18 cellular contexts compared by ENCODE assay signal in the genomic region with DNA sequence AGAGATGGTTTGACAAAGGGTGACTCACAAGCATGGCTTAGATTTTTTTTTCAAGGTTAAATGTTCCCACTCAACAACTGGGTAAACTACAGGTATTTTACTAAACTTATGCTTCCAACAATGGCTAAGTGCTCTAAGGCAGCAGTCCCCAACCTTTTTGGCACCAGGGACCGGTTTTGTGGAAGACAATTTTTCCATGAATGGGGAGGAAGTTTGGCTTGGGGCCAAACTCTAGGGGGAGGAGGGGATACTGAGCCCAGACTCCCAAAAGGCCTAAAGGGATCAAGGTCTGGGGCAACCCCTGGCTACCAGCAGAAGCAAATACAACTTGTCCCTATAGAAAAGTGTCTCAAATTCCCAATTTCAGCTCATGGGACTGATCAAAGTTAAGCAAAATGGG. TPM values are rescaled to one million over a fixed set of nuclear protein-coding genes. Genes with fewer than 3 reads are reported as not detected.
DNase-seq lines count a peak whose midpoint lies in the region; ATAC-seq and TF ChIP-seq lines count a peak whose summit lies in the region.
"Had no signal": no experiment of that assay in that cellular context is flagged by ENCODE, and none has a peak within 500 bp of the region (broad histone marks: within the 10 kb centered on the region; RNA-seq: fewer than 3 reads in every experiment).

No MANE protein-coding gene starts in this region.

- no peak for ATAC-seq in GM21528 (IDR thresholded peaks at IDR 0.05; ENCODE audit: low FRiP score, unreplicated experiment)
- ATAC-seq: GM12878 had no signal

- H4K20me1 ChIP-seq in Karpas-422 (ENCODE audit: insufficient read depth, low read depth, low read length): no peaks in the 10 kb centered on the region

- H3K27ac Mint-ChIP-seq in neural crest cell (ENCODE audit: unreplicated experiment): peak overlapping the region; percentile 57
- H3K27ac Mint-ChIP-seq: B cell; CD4-positive, alpha-beta T cell had no signal

- H3K4me1 Mint-ChIP-seq in neural crest cell: peaks cover 5% of the 10 kb centered on the region
- H3K4me1 Mint-ChIP-seq: B cell had no signal

- H3K4me3 ChIP-seq in Karpas-422 (ENCODE audit: low read length): no peak overlapping the region
- H3K4me3 ChIP-seq: GM12878, GM23248 had no signal

- H3K9me3 Mint-ChIP-seq in neural crest cell: no peaks in the 10 kb centered on the region
- H3K9me3 Mint-ChIP-seq: CD4-positive, alpha-beta T cell had no signal

- H3K79me2 ChIP-seq in Karpas-422 (ENCODE audit: low read length): no peaks in the 10 kb centered on the region

- H3K9ac ChIP-seq in Karpas-422 (ENCODE audit: low read length): no peak overlapping the region
- H3K9ac ChIP-seq: GM23248 had no signal

- no peaks in the 10 kb centered on the region for H3K4me1 ChIP-seq in Karpas-422 (ENCODE audit: low read length)

- DNase-seq in ELR (ENCODE audit: low read depth) (peak; percentile 14), Karpas-422 (peak; percentile 28), dermis blood vessel endothelial cell (peak; percentile 4), neural crest cell (ENCODE audit: low read depth, low spot score) (no peak)
- DNase-seq in activated CD4-positive, alpha-beta T cell treated with anti-CD3 and anti-CD28 coated beads for 4 hours: no peak
- no peak for DNase-seq in activated naive CD4-positive, alpha-beta T cell (lab: John Stamatoyannopoulos, UW)
- DNase-seq: C1 segment of cervical spinal cord; Calu3; CD4-positive, alpha-beta T cell; DMS 273 treated with DMSO at 0.1 percent for 48 hours; GM23248; H7 had no signal

- no peak overlapping the region for H3K4me3 Mint-ChIP-seq in neural crest cell
- H3K4me3 Mint-ChIP-seq: B cell; CD4-positive, alpha-beta T cell had no signal

- no peak overlapping the region for H3K27ac ChIP-seq in Karpas-422 (ENCODE audit: low read length)
- H3K27ac ChIP-seq: GM23248 had no signal

- no peaks in the 10 kb centered on the region for H3K36me3 ChIP-seq in Karpas-422 (ENCODE audit: insufficient read depth, low read length)

- no peaks in the 10 kb centered on the region for H3K9me2 ChIP-seq in Karpas-422 (replicated peaks; ENCODE audit: insufficient read depth, low read length)

- H3K9me3 ChIP-seq in Karpas-422 (ENCODE audit: low read length): no peaks in the 10 kb centered on the region

- H3K4me2 ChIP-seq in Karpas-422 (ENCODE audit: low read depth, low read length, poor library complexity, severe bottlenecking): no peak overlapping the region

- H2AFZ ChIP-seq in Karpas-422 (ENCODE audit: low read length): no peak overlapping the region
- H2AFZ ChIP-seq: GM23248 had no signal

- peaks cover 3% of the 10 kb centered on the region for H3K36me3 Mint-ChIP-seq in neural crest cell (ENCODE audit: low read depth)

- H3K27me3 ChIP-seq in Karpas-422 (ENCODE audit: low read length): no peaks in the 10 kb centered on the region

- TF ChIP-seq CTCF in neural crest cell (conservative IDR thresholded peaks at IDR 0.05): no peak

- H3K27me3 Mint-ChIP-seq in neural crest cell (ENCODE audit: low read depth): no peaks in the 10 kb centered on the region
- H3K27me3 Mint-ChIP-seq: B cell; CD4-positive, alpha-beta T cell had no signal

RNA-seq across cellular contexts. Expression of a gene that starts 32.0 kb away (rescaled TPM):
- not detected in 2 replicates for total RNA-seq in Karpas-422 (2014; rRNA removed; shearing (Covaris generic); ENCODE audit: low replicate concordance)
- total RNA-seq in dermis blood vessel endothelial cell (not detected in 2 replicates), neural crest cell (not detected in 2 replicates)
- total RNA-seq: A172, B cell, Daoy, G401, GM12878, GM23248 had no signal

RNA-seq across cellular contexts. Expression of a gene that starts 49.6 kb away (rescaled TPM):
- 0.51 and 1.9 TPM in 2 replicates for total RNA-seq in Karpas-422 (2014; rRNA removed; shearing (Covaris generic); ENCODE audit: low replicate concordance)
- total RNA-seq in dermis blood vessel endothelial cell (29.2 and 31.1 TPM in 2 replicates), neural crest cell (19.0 and 19.2 TPM in 2 replicates)

Comparison
In these comparisons a context has a peak if more than half of its experiments do, and no peak if none do; other contexts are left out.
1. DNase-seq: peak in ELR (single experiment), Karpas-422 (single experiment) and dermis blood vessel endothelial cell (single experiment); none in neural crest cell (single experiment), activated CD4-positive, alpha-beta T cell treated with anti-CD3 and anti-CD28 coated beads for 4 hours (0 of 2) and activated naive CD4-positive, alpha-beta T cell (0 of 4).